ENCODE assay signal across 1 cellular context in the genomic region with DNA sequence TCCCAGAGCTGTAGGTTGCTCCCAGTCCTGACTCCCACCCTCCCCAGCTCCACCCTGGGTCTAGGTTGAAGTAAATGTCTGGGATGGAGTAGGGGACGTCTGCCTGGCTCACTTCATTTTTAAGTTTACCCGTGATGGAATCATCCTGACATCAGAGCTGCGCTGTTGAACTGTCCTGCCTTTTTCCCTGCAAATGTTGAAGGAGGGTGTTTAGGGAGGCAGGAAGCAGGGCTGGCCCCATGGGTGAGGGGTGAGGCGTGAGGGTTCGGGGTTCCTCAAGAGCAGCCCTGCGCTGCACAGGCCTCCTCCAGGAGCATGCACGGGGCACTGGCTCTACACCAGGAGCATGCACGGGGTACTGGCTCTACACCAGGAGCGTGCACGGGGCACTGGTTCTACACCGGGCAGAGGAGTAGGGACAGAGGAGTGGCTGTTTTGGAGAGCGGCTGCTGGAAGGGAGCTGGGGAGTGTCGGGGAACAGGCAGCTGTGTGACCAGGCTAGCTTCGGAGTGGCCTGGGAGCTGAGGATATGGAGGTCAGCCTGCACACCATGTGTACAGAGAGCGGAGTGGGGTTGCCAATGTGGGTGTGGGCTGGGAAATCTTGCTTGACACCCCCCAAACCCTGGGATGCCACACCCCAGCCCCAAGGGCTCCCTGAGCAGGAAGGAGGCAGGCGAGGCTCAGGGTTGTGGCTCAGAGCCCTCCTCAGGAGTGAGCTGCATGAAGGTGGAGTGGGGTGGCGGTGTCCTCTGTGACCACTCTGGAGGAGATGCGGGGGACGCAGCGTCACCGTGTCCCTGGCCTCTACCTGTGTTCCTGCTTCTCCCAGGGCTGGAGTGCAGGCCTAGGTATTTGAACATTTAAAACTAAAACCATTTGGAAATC.
TF ChIP-seq lines count a peak whose summit lies in the region.

No MANE protein-coding gene starts in this region.

TF ChIP-seq in GM23338, 12 proteins besides CTCF, POLR2A, EP300 and RAD21 (continued from another document):
- TF ChIP-seq, protein P1, sequence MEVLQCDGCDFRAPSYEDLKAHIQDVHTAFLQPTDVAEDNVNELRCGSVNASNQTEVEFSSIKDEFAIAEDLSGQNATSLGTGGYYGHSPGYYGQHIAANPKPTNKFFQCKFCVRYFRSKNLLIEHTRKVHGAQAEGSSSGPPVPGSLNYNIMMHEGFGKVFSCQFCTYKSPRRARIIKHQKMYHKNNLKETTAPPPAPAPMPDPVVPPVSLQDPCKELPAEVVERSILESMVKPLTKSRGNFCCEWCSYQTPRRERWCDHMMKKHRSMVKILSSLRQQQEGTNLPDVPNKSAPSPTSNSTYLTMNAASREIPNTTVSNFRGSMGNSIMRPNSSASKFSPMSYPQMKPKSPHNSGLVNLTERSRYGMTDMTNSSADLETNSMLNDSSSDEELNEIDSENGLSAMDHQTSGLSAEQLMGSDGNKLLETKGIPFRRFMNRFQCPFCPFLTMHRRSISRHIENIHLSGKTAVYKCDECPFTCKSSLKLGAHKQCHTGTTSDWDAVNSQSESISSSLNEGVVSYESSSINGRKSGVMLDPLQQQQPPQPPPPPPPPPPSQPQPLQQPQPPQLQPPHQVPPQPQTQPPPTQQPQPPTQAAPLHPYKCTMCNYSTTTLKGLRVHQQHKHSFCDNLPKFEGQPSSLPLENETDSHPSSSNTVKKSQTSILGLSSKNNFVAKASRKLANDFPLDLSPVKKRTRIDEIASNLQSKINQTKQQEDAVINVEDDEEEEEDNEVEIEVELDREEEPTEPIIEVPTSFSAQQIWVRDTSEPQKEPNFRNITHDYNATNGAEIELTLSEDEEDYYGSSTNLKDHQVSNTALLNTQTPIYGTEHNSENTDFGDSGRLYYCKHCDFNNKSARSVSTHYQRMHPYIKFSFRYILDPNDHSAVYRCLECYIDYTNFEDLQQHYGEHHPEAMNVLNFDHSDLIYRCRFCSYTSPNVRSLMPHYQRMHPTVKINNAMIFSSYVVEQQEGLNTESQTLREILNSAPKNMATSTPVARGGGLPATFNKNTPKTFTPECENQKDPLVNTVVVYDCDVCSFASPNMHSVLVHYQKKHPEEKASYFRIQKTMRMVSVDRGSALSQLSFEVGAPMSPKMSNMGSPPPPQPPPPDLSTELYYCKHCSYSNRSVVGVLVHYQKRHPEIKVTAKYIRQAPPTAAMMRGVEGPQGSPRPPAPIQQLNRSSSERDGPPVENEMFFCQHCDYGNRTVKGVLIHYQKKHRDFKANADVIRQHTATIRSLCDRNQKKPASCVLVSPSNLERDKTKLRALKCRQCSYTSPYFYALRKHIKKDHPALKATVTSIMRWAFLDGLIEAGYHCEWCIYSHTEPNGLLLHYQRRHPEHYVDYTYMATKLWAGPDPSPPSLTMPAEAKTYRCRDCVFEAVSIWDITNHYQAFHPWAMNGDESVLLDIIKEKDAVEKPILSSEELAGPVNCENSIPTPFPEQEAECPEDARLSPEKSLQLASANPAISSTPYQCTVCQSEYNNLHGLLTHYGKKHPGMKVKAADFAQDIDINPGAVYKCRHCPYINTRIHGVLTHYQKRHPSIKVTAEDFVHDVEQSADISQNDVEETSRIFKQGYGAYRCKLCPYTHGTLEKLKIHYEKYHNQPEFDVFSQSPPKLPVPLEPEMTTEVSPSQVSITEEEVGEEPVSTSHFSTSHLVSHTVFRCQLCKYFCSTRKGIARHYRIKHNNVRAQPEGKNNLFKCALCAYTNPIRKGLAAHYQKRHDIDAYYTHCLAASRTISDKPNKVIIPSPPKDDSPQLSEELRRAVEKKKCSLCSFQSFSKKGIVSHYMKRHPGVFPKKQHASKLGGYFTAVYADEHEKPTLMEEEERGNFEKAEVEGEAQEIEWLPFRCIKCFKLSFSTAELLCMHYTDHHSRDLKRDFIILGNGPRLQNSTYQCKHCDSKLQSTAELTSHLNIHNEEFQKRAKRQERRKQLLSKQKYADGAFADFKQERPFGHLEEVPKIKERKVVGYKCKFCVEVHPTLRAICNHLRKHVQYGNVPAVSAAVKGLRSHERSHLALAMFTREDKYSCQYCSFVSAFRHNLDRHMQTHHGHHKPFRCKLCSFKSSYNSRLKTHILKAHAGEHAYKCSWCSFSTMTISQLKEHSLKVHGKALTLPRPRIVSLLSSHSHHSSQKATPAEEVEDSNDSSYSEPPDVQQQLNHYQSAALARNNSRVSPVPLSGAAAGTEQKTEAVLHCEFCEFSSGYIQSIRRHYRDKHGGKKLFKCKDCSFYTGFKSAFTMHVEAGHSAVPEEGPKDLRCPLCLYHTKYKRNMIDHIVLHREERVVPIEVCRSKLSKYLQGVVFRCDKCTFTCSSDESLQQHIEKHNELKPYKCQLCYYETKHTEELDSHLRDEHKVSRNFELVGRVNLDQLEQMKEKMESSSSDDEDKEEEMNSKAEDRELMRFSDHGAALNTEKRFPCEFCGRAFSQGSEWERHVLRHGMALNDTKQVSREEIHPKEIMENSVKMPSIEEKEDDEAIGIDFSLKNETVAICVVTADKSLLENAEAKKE (CRISPR knock-in tag; IDR thresholded peaks at IDR 0.05), result no peak
